18 cellular contexts compared by ENCODE assay signal in the genomic region with DNA sequence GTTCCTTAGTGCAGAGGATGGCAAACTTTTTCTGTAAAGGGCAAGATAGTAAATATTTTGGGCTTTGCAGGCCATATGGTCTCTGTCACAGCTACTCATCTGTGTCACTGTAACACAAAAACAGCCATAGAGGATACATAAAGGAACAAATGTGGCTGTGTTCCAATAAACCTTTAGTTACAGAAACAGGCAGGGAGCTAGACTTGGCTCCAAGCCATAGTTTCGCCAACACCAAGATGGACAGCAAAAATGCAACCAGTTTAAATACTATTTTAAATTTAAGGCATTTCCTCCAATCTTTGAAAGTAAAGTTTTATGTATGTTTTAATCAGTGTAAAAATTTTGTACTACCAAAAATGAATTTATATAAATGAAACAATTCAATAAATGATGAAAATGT.
DNase-seq lines count a peak whose midpoint lies in the region; ATAC-seq and TF ChIP-seq lines count a peak whose summit lies in the region.
"Had no signal": no experiment of that assay in that cellular context is flagged by ENCODE, and none has a peak within 500 bp of the region (broad histone marks: within the 10 kb centered on the region; RNA-seq: fewer than 3 reads in every experiment).

No MANE protein-coding gene starts in this region.

- in situ Hi-C loops in gastrocnemius medialis (cut with MboI; ENCODE audit: low sequenced_read_pairs in 4 of 4), result no loop called here

- no peaks in the 10 kb centered on the region for H3K27me3 ChIP-seq in gastrocnemius medialis

- H3K9me3 ChIP-seq in gastrocnemius medialis, result no peaks in the 10 kb centered on the region

- intact Hi-C loops in activated T-helper 1 cell treated with anti-CD3 and anti-CD28 coated beads, Interleukin-12 subunit alpha, Interleukin-12 subunit beta, Interleukin-2, Interleukin-4 antibody, amounts not matched to agents 30 ng/mL and 10 ng/mL and 1 ng/mL, durations not matched to agents 14 hours and 24 hours and 36 hours (cut with micrococcal nuclease), result no loop called here
- intact Hi-C loops in gastrocnemius medialis (cut with DNase I; ENCODE audit: low total_unique reads), result no loop called here

- no peaks in the 10 kb centered on the region for H3K4me1 Mint-ChIP-seq in activated T-helper 17 cell treated with anti-CD3 and anti-CD28 coated beads, Interleukin-2, amount 50 U/mL, for 72 hours
- H3K4me1 Mint-ChIP-seq in activated T-helper 1 cell treated with anti-CD3 and anti-CD28 coated beads, Interleukin-12 subunit alpha, Interleukin-12 subunit beta, Interleukin-2, Interleukin-4 antibody, amounts not matched to agents 30 ng/mL and 10 ng/mL and 1 ng/mL, durations not matched to agents 14 hours and 24 hours and 36 hours (ENCODE audit: low read depth), result no peaks in the 10 kb centered on the region
- H3K4me1 Mint-ChIP-seq: activated B cell treated with CpG ODN at 0.5 μM for 24 hours had no signal

- H3K9me3 Mint-ChIP-seq in activated T-helper 17 cell treated with anti-CD3 and anti-CD28 coated beads, Interleukin-2, amount 50 U/mL, for 72 hours, result peaks cover 6% of the 10 kb centered on the region
- peaks cover 4% of the 10 kb centered on the region for H3K9me3 Mint-ChIP-seq in activated T-helper 1 cell treated with anti-CD3 and anti-CD28 coated beads, Interleukin-12 subunit alpha, Interleukin-12 subunit beta, Interleukin-2, Interleukin-4 antibody, amounts not matched to agents 30 ng/mL and 10 ng/mL and 1 ng/mL, durations not matched to agents 14 hours and 24 hours and 36 hours

- no peak overlapping the region for H3K27ac Mint-ChIP-seq in activated T-helper 17 cell treated with anti-CD3 and anti-CD28 coated beads, Interleukin-2, amount 50 U/mL, for 72 hours
- no peak overlapping the region for H3K27ac Mint-ChIP-seq in activated T-helper 1 cell treated with anti-CD3 and anti-CD28 coated beads, Interleukin-12 subunit alpha, Interleukin-12 subunit beta, Interleukin-2, Interleukin-4 antibody, amounts not matched to agents 30 ng/mL and 10 ng/mL and 1 ng/mL, durations not matched to agents 14 hours and 24 hours and 36 hours
- H3K27ac Mint-ChIP-seq: activated B cell treated with CpG ODN at 0.5 μM for 24 hours had no signal

- no peak for TF ChIP-seq POLR2A in gastrocnemius medialis (IDR thresholded peaks at IDR 0.05)

- H3K27ac ChIP-seq in gastrocnemius medialis, result no peak overlapping the region
- H3K27ac ChIP-seq: skin epidermis had no signal

- H3K4me3 Mint-ChIP-seq in activated T-helper 17 cell treated with anti-CD3 and anti-CD28 coated beads, Interleukin-2, amount 50 U/mL, for 72 hours, result no peak overlapping the region
- no peak overlapping the region for H3K4me3 Mint-ChIP-seq in activated T-helper 1 cell treated with anti-CD3 and anti-CD28 coated beads, Interleukin-12 subunit alpha, Interleukin-12 subunit beta, Interleukin-2, Interleukin-4 antibody, amounts not matched to agents 30 ng/mL and 10 ng/mL and 1 ng/mL, durations not matched to agents 14 hours and 24 hours and 36 hours
- H3K4me3 Mint-ChIP-seq: activated B cell treated with CpG ODN at 0.5 μM for 24 hours had no signal

- H3K27me3 Mint-ChIP-seq in activated T-helper 17 cell treated with anti-CD3 and anti-CD28 coated beads, Interleukin-2, amount 50 U/mL, for 72 hours, result no peaks in the 10 kb centered on the region
- no peaks in the 10 kb centered on the region for H3K27me3 Mint-ChIP-seq in activated T-helper 1 cell treated with anti-CD3 and anti-CD28 coated beads, Interleukin-12 subunit alpha, Interleukin-12 subunit beta, Interleukin-2, Interleukin-4 antibody, amounts not matched to agents 30 ng/mL and 10 ng/mL and 1 ng/mL, durations not matched to agents 14 hours and 24 hours and 36 hours (ENCODE audit: insufficient read depth)
- H3K27me3 Mint-ChIP-seq: activated B cell treated with CpG ODN at 0.5 μM for 24 hours had no signal

- H3K4me1 ChIP-seq in gastrocnemius medialis, result no peaks in the 10 kb centered on the region

- DNase-seq in COR-L47 (lab: John Stamatoyannopoulos, UW) (peak; percentile 71), NAMALWA (ENCODE audit: low spot score) (peak; percentile 0), NCI-H2171 (lab: John Stamatoyannopoulos, UW) (peak; percentile 36), gastrocnemius medialis (no peak), NCI-H82 (lab: John Stamatoyannopoulos, UW) (no peak)
- DNase-seq in activated T-helper 1 cell treated with anti-CD3 and anti-CD28 coated beads, Interleukin-12 subunit alpha, Interleukin-12 subunit beta, Interleukin-2, Interleukin-4 antibody, amounts not matched to agents 30 ng/mL and 10 ng/mL and 1 ng/mL, durations not matched to agents 14 hours and 24 hours and 36 hours (ENCODE audit: low spot score), result no peak
- DNase-seq: activated B cell treated with CpG ODN at 0.5 μM for 24 hours; activated CD4-positive, alpha-beta T cell treated with anti-CD3 and anti-CD28 coated beads, Interleukin-2, amount 50 U/mL, for 48 hours; activated naive CD4-positive, alpha-beta T cell treated with Interleukin-2 at 50 U/mL for 16 hours; caudate nucleus; DND-41; GOT3; Karpas-422; NCI-H187; stimulated activated naive CD4-positive, alpha-beta T cell treated with Interleukin-2 at 50 U/mL for 16 hours had no signal

- ATAC-seq in SK-N-SH treated with all-trans-retinoic acid at 6 μM for 48 hours (no peak; the same call in 2 of the 3 replicates), gastrocnemius medialis (no peak)
- no peak for ATAC-seq in activated T-helper 17 cell treated with anti-CD3 and anti-CD28 coated beads, Interleukin-2, amount 50 U/mL, for 72 hours (replicated peaks)

- H3K36me3 Mint-ChIP-seq in activated T-helper 17 cell treated with anti-CD3 and anti-CD28 coated beads, Interleukin-2, amount 50 U/mL, for 72 hours (ENCODE audit: low read depth), result no peaks in the 10 kb centered on the region
- no peaks in the 10 kb centered on the region for H3K36me3 Mint-ChIP-seq in activated T-helper 1 cell treated with anti-CD3 and anti-CD28 coated beads, Interleukin-12 subunit alpha, Interleukin-12 subunit beta, Interleukin-2, Interleukin-4 antibody, amounts not matched to agents 30 ng/mL and 10 ng/mL and 1 ng/mL, durations not matched to agents 14 hours and 24 hours and 36 hours (ENCODE audit: low read depth)

- H3K36me3 ChIP-seq in gastrocnemius medialis, result no peaks in the 10 kb centered on the region

- H3K4me3 ChIP-seq in gastrocnemius medialis, result no peak overlapping the region
- H3K4me3 ChIP-seq: skin epidermis had no signal

- no peak for TF ChIP-seq CTCF in gastrocnemius medialis (IDR thresholded peaks at IDR 0.05 in 4 of 5, conservative IDR thresholded peaks at IDR 0.05 in 1 of 5)

TF ChIP-seq in SK-N-SH treated with all-trans-retinoic acid at 6 μM for 48 hours, 23 proteins besides CTCF, POLR2A, EP300 and RAD21:
- TF ChIP-seq GLIS3 (CRISPR knock-in tag; IDR thresholded peaks at IDR 0.05), result no peak
- TF ChIP-seq TCF4 (CRISPR knock-in tag; IDR thresholded peaks at IDR 0.05; ENCODE audit: borderline replicate concordance), result 0 out of 2 replicates have a peak, but pooled peaks have one; percentile 33

Comparison
In these comparisons a context has a peak if more than half of its experiments do, and no peak if none do; other contexts are left out.
1. DNase-seq: peak in COR-L47 (single experiment), NAMALWA (single experiment) and NCI-H2171 (single experiment); none in activated T-helper 1 cell treated with anti-CD3 and anti-CD28 coated beads, Interleukin-12 subunit alpha, Interleukin-12 subunit beta, Interleukin-2, Interleukin-4 antibody, amounts not matched to agents 30 ng/mL and 10 ng/mL and 1 ng/mL, durations not matched to agents 14 hours and 24 hours and 36 hours (single experiment), gastrocnemius medialis (0 of 2) and NCI-H82 (single experiment).